Comparison of ENCODE assay signal across 1 cellular context in genomic region chr2:135736546-135736945, GRCh38.
TF ChIP-seq lines count a peak whose summit lies in the region.

No MANE protein-coding gene starts in this region.

TF ChIP-seq in SK-N-SH treated with all-trans-retinoic acid at 6 μM for 48 hours, 23 proteins besides CTCF, POLR2A, EP300 and RAD21 (continued from another document):
- TF ChIP-seq BACH2 (CRISPR knock-in tag; IDR thresholded peaks at IDR 0.05; ENCODE audit: borderline replicate concordance) (no peak), ZC3H10 (CRISPR knock-in tag; IDR thresholded peaks at IDR 0.05) (no peak), TCF4 (CRISPR knock-in tag; IDR thresholded peaks at IDR 0.05; ENCODE audit: borderline replicate concordance) (no peak), ZNF8 (CRISPR knock-in tag; IDR thresholded peaks at IDR 0.05) (no peak), PPARA (CRISPR knock-in tag; IDR thresholded peaks at IDR 0.05; ENCODE audit: borderline replicate concordance) (no peak), ZNF565 (CRISPR knock-in tag; conservative IDR thresholded peaks at IDR 0.05; ENCODE audit: low read depth) (no peak), SNAI2 (CRISPR knock-in tag; IDR thresholded peaks at IDR 0.05) (no peak), GLIS3 (CRISPR knock-in tag; IDR thresholded peaks at IDR 0.05) (no peak), ZNF70 (CRISPR knock-in tag; IDR thresholded peaks at IDR 0.05) (no peak), ARNTL (CRISPR knock-in tag; IDR thresholded peaks at IDR 0.05; ENCODE audit: borderline replicate concordance, low read depth) (no peak)
- TF ChIP-seq, protein P1, sequence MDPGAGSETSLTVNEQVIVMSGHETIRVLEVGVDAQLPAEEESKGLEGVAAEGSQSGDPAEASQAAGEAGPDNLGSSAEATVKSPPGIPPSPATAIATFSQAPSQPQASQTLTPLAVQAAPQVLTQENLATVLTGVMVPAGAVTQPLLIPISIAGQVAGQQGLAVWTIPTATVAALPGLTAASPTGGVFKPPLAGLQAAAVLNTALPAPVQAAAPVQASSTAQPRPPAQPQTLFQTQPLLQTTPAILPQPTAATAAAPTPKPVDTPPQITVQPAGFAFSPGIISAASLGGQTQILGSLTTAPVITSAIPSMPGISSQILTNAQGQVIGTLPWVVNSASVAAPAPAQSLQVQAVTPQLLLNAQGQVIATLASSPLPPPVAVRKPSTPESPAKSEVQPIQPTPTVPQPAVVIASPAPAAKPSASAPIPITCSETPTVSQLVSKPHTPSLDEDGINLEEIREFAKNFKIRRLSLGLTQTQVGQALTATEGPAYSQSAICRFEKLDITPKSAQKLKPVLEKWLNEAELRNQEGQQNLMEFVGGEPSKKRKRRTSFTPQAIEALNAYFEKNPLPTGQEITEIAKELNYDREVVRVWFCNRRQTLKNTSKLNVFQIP (CRISPR knock-in tag; IDR thresholded peaks at IDR 0.05; ENCODE audit: borderline replicate concordance, low read depth): no peak
- TF ChIP-seq, protein P2, sequence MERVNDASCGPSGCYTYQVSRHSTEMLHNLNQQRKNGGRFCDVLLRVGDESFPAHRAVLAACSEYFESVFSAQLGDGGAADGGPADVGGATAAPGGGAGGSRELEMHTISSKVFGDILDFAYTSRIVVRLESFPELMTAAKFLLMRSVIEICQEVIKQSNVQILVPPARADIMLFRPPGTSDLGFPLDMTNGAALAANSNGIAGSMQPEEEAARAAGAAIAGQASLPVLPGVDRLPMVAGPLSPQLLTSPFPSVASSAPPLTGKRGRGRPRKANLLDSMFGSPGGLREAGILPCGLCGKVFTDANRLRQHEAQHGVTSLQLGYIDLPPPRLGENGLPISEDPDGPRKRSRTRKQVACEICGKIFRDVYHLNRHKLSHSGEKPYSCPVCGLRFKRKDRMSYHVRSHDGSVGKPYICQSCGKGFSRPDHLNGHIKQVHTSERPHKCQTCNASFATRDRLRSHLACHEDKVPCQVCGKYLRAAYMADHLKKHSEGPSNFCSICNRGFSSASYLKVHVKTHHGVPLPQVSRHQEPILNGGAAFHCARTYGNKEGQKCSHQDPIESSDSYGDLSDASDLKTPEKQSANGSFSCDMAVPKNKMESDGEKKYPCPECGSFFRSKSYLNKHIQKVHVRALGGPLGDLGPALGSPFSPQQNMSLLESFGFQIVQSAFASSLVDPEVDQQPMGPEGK (CRISPR knock-in tag; IDR thresholded peaks at IDR 0.05; ENCODE audit: borderline replicate concordance): no peak
